8 cellular contexts compared by ENCODE assay signal in genomic region chr14:62117010-62117717, GRCh38.
DNase-seq lines count a peak whose midpoint lies in the region; ATAC-seq and TF ChIP-seq lines count a peak whose summit lies in the region.

No MANE protein-coding gene starts in this region.

- CTCF ChIA-PET in activated CD4-positive, alpha-beta memory T cell treated with anti-CD3 and anti-CD28 coated beads, Interleukin-2, amount 10 ng/mL, durations not matched to agents 7 days and 5 days (lab: Charles Lee), result interaction anchor here (1.1 to 2.2 kb wide), 2 partner anchors 9 to 14 kb away, joined by 4 to 10 read pairs; no protein-coding TSS in a partner anchor

- H3K4me3 Mint-ChIP-seq in activated CD4-positive, alpha-beta memory T cell treated with anti-CD3 and anti-CD28 coated beads, Interleukin-2, amount 10 ng/mL, durations not matched to agents 7 days and 5 days, result no peak overlapping the region

- H3K4me1 Mint-ChIP-seq in activated CD4-positive, alpha-beta memory T cell treated with anti-CD3 and anti-CD28 coated beads, Interleukin-2, amount 10 ng/mL, durations not matched to agents 7 days and 5 days, result peaks cover 1% of the 10 kb centered on the region

- H3K9me3 Mint-ChIP-seq in activated CD4-positive, alpha-beta memory T cell treated with anti-CD3 and anti-CD28 coated beads, Interleukin-2, amount 10 ng/mL, durations not matched to agents 7 days and 5 days, result no peaks in the 10 kb centered on the region

- peak; percentile 98 for ATAC-seq in HG02759 (IDR thresholded peaks at IDR 0.05; ENCODE audit: unreplicated experiment)

- peak; percentile 66 for DNase-seq in GM10266 (ENCODE audit: extremely low spot score)
- peak; percentile 59 to 80 for DNase-seq in NCI-H2081 (lab: John Stamatoyannopoulos, UW)
- peak; percentile 41 for DNase-seq in activated CD4-positive, alpha-beta memory T cell treated with anti-CD3 and anti-CD28 coated beads, Interleukin-2, amount 10 ng/mL, durations not matched to agents 7 days and 5 days
- DNase-seq in ecto neural progenitor cell (ENCODE audit: low spot score), result peak; percentile 95
- DNase-seq in medulla oblongata (ENCODE audit: extremely low spot score), result peak; percentile 57
- DNase-seq in stimulated activated CD4-positive, alpha-beta T cell treated with anti-CD3 and anti-CD28 coated beads, TNF-alpha, amount 100 ng/mL, for 4 hours (ENCODE audit: low read depth in 3 of 3), result peak; percentile 8 to 30 (median 27)
- no peak for DNase-seq in HT-29 (ENCODE audit: low spot score)

- no peak overlapping the region for H3K27ac Mint-ChIP-seq in activated CD4-positive, alpha-beta memory T cell treated with anti-CD3 and anti-CD28 coated beads, Interleukin-2, amount 10 ng/mL, durations not matched to agents 7 days and 5 days

- H3K27me3 Mint-ChIP-seq in activated CD4-positive, alpha-beta memory T cell treated with anti-CD3 and anti-CD28 coated beads, Interleukin-2, amount 10 ng/mL, durations not matched to agents 7 days and 5 days, result peaks cover 66% of the 10 kb centered on the region

- no peaks in the 10 kb centered on the region for H3K36me3 Mint-ChIP-seq in activated CD4-positive, alpha-beta memory T cell treated with anti-CD3 and anti-CD28 coated beads, Interleukin-2, amount 10 ng/mL, durations not matched to agents 7 days and 5 days (ENCODE audit: low read depth)

- POLR2A ChIA-PET in activated CD4-positive, alpha-beta memory T cell treated with anti-CD3 and anti-CD28 coated beads, Interleukin-2, amount 10 ng/mL, durations not matched to agents 7 days and 5 days (lab: Charles Lee), result no interaction called here

- TF ChIP-seq CTCF in GM10266 (IDR thresholded peaks at IDR 0.05; ENCODE audit: control insufficient read depth, insufficient read depth, low read depth, missing control alignments), result peak; percentile 43
